3 cellular contexts compared by ENCODE assay signal in genomic region chr6:146829792-146830565, GRCh38.
TF ChIP-seq lines count a peak whose summit lies in the region.

No MANE protein-coding gene starts in this region.

TF ChIP-seq in GM23338, 12 proteins besides CTCF, POLR2A, EP300 and RAD21 (continued from another document):
- TF ChIP-seq, protein P1, sequence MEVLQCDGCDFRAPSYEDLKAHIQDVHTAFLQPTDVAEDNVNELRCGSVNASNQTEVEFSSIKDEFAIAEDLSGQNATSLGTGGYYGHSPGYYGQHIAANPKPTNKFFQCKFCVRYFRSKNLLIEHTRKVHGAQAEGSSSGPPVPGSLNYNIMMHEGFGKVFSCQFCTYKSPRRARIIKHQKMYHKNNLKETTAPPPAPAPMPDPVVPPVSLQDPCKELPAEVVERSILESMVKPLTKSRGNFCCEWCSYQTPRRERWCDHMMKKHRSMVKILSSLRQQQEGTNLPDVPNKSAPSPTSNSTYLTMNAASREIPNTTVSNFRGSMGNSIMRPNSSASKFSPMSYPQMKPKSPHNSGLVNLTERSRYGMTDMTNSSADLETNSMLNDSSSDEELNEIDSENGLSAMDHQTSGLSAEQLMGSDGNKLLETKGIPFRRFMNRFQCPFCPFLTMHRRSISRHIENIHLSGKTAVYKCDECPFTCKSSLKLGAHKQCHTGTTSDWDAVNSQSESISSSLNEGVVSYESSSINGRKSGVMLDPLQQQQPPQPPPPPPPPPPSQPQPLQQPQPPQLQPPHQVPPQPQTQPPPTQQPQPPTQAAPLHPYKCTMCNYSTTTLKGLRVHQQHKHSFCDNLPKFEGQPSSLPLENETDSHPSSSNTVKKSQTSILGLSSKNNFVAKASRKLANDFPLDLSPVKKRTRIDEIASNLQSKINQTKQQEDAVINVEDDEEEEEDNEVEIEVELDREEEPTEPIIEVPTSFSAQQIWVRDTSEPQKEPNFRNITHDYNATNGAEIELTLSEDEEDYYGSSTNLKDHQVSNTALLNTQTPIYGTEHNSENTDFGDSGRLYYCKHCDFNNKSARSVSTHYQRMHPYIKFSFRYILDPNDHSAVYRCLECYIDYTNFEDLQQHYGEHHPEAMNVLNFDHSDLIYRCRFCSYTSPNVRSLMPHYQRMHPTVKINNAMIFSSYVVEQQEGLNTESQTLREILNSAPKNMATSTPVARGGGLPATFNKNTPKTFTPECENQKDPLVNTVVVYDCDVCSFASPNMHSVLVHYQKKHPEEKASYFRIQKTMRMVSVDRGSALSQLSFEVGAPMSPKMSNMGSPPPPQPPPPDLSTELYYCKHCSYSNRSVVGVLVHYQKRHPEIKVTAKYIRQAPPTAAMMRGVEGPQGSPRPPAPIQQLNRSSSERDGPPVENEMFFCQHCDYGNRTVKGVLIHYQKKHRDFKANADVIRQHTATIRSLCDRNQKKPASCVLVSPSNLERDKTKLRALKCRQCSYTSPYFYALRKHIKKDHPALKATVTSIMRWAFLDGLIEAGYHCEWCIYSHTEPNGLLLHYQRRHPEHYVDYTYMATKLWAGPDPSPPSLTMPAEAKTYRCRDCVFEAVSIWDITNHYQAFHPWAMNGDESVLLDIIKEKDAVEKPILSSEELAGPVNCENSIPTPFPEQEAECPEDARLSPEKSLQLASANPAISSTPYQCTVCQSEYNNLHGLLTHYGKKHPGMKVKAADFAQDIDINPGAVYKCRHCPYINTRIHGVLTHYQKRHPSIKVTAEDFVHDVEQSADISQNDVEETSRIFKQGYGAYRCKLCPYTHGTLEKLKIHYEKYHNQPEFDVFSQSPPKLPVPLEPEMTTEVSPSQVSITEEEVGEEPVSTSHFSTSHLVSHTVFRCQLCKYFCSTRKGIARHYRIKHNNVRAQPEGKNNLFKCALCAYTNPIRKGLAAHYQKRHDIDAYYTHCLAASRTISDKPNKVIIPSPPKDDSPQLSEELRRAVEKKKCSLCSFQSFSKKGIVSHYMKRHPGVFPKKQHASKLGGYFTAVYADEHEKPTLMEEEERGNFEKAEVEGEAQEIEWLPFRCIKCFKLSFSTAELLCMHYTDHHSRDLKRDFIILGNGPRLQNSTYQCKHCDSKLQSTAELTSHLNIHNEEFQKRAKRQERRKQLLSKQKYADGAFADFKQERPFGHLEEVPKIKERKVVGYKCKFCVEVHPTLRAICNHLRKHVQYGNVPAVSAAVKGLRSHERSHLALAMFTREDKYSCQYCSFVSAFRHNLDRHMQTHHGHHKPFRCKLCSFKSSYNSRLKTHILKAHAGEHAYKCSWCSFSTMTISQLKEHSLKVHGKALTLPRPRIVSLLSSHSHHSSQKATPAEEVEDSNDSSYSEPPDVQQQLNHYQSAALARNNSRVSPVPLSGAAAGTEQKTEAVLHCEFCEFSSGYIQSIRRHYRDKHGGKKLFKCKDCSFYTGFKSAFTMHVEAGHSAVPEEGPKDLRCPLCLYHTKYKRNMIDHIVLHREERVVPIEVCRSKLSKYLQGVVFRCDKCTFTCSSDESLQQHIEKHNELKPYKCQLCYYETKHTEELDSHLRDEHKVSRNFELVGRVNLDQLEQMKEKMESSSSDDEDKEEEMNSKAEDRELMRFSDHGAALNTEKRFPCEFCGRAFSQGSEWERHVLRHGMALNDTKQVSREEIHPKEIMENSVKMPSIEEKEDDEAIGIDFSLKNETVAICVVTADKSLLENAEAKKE (CRISPR knock-in tag; IDR thresholded peaks at IDR 0.05), result peak; percentile 47; the same call in 1 of the 2 replicates

TF ChIP-seq in WTC11, 78 proteins besides CTCF, POLR2A, EP300 and RAD21 (continued from another document):
- no peak for TF ChIP-seq ATF2 (CRISPR knock-in tag; IDR thresholded peaks at IDR 0.05; ENCODE audit: borderline replicate concordance, low read depth)
- TF ChIP-seq, protein P2, sequence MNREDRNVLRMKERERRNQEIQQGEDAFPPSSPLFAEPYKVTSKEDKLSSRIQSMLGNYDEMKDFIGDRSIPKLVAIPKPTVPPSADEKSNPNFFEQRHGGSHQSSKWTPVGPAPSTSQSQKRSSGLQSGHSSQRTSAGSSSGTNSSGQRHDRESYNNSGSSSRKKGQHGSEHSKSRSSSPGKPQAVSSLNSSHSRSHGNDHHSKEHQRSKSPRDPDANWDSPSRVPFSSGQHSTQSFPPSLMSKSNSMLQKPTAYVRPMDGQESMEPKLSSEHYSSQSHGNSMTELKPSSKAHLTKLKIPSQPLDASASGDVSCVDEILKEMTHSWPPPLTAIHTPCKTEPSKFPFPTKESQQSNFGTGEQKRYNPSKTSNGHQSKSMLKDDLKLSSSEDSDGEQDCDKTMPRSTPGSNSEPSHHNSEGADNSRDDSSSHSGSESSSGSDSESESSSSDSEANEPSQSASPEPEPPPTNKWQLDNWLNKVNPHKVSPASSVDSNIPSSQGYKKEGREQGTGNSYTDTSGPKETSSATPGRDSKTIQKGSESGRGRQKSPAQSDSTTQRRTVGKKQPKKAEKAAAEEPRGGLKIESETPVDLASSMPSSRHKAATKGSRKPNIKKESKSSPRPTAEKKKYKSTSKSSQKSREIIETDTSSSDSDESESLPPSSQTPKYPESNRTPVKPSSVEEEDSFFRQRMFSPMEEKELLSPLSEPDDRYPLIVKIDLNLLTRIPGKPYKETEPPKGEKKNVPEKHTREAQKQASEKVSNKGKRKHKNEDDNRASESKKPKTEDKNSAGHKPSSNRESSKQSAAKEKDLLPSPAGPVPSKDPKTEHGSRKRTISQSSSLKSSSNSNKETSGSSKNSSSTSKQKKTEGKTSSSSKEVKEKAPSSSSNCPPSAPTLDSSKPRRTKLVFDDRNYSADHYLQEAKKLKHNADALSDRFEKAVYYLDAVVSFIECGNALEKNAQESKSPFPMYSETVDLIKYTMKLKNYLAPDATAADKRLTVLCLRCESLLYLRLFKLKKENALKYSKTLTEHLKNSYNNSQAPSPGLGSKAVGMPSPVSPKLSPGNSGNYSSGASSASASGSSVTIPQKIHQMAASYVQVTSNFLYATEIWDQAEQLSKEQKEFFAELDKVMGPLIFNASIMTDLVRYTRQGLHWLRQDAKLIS (CRISPR knock-in tag; IDR thresholded peaks at IDR 0.05; ENCODE audit: borderline replicate concordance), result no peak
- TF ChIP-seq NR1H2 (CRISPR knock-in tag; IDR thresholded peaks at IDR 0.05), result no peak

TF ChIP-seq in HepG2, 621 proteins besides CTCF, POLR2A, EP300 and RAD21 (continued from another document):
- TF ChIP-seq PHB2 (IDR thresholded peaks at IDR 0.05; ENCODE audit: partially characterized antibody), result no peak
- no peak for TF ChIP-seq ZNF30 (CRISPR knock-in tag; IDR thresholded peaks at IDR 0.05)
